1 cellular context compared by ENCODE assay signal in the genomic region with DNA sequence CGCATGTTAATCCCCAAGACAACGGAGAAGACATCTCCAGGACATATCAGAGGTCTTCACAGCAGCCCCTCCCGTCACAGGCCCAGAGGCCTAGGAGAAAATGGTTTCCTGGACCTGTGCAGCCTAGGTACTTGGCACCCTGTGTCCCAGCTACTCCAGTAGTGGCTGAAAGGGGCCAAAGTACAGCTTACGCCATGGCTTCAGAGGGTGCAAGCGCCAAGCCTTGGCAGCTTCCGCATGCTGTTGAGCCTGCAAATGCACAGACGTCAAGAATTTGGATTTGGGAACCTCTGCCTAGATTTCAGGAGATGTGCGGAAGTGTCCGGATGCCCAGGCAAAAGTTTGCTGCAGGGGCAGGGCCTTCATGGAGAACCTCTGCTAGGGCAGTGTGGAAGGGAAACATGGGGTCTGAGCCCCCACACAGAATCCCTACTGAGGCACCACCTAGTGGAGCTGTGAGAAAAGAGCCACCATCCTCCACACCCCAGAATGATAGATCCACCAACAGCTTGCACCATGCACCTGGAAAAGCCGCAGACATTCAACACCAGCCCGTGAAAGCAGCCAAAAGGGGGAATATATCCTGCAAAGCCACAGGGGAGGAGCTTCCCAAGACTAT.
TF ChIP-seq lines count a peak whose summit lies in the region.

No MANE protein-coding gene starts in this region.

TF ChIP-seq in H1, 55 proteins besides CTCF, POLR2A, EP300 and RAD21 (continued from another document):
- TF ChIP-seq SP1 (IDR thresholded peaks at IDR 0.05; ENCODE audit: low read depth, low read length) (no peak), TCF12 (IDR thresholded peaks at IDR 0.05; ENCODE audit: low read depth, low read length) (no peak), EGR1 (IDR thresholded peaks at IDR 0.05; ENCODE audit: borderline replicate concordance, low read depth, low read length) (no peak)
